Comparison of ENCODE assay signal across 15 cellular contexts in the genomic region with DNA sequence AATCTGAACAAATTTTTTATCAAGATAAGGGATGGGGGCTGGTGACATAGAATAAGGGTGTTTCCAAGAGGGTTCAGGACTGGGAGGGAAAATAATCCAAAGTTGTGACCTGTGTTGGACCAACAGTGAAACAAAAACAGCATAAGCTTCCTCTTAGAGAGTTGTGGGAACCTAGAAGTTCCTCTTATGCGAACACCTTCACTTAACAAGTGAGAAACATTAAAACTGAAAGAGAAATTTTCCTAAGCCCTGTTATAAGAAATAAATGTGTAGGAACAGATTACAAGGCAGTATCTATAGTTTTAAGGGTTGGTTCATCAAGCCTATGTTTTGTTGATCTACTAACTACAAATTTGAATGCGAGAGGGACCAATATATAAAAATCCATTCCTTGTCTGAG.
DNase-seq lines count a peak whose midpoint lies in the region; ATAC-seq lines count a peak whose summit lies in the region.
"Had no signal": no experiment of that assay in that cellular context is flagged by ENCODE, and none has a peak within 500 bp of the region (broad histone marks: within the 10 kb centered on the region; RNA-seq: fewer than 3 reads in every experiment).

No MANE protein-coding gene starts in this region.

- DNase-seq in SKM-1 treated with dmso at 0.1 percent for 144 hours (lab: John Stamatoyannopoulos, UW; ENCODE audit: unreplicated experiment) (peak; percentile 1), T1000 (lab: John Stamatoyannopoulos, UW) (no peak), middle frontal gyrus (ENCODE audit: extremely low spot score, low spot score) (no peak), NCI-H2029 treated with DMSO at 0.1 percent for 48 hours (lab: John Stamatoyannopoulos, UW) (no peak), DMS 273 treated with DMSO at 0.1 percent for 48 hours (lab: John Stamatoyannopoulos, UW) (no peak)
- DNase-seq: activated T-cell treated with anti-CD3 and anti-CD28 coated beads, Interleukin-2, amount 50 U/mL, for 48 hours; islet precursor cell; NCI-H187; stimulated activated CD4-positive, alpha-beta T cell treated with anti-CD3 and anti-CD28 coated beads, Interleukin-15, amount 100 ng/mL, for 24 hours had no signal

- ATAC-seq in GM18520 (IDR thresholded peaks at IDR 0.05; ENCODE audit: unreplicated experiment), result peak; percentile 51
- peak; percentile 75 for ATAC-seq in GM21528 (IDR thresholded peaks at IDR 0.05; ENCODE audit: low FRiP score, unreplicated experiment)
- peak; percentile 68 for ATAC-seq in HG03097 (IDR thresholded peaks at IDR 0.05; ENCODE audit: low FRiP score, unreplicated experiment)
- ATAC-seq: esophagus mucosa; Panc1; stimulated activated memory B cell treated with anti-CD40 and anti-IgM and Interleukin-4, amounts not matched to agents 10 μg/mL and 1 μg/mL and 100 μg/mL, for 72 hours had no signal
